9 cellular contexts compared by ENCODE assay signal in genomic region chr15:101122266-101122665, GRCh38.
DNase-seq lines count a peak whose midpoint lies in the region; ATAC-seq, FAIRE-seq and TF ChIP-seq lines count a peak whose summit lies in the region.
"Had no signal": no experiment of that assay in that cellular context is flagged by ENCODE, and none has a peak within 500 bp of the region (broad histone marks: within the 10 kb centered on the region; RNA-seq: fewer than 3 reads in every experiment).

No MANE protein-coding gene starts in this region.

- peak overlapping the region; percentile 88 for H3K27ac Mint-ChIP-seq in activated CD4-positive, alpha-beta T cell treated with anti-CD3 and anti-CD28 coated beads, Interleukin-2, amount 10 ng/mL, durations not matched to agents 7 days and 5 days
- peak overlapping the region; percentile 73 for H3K27ac Mint-ChIP-seq in activated naive CD8-positive, alpha-beta T cell treated with anti-CD3 and anti-CD28 coated beads, Interleukin-2, amount 50 U/mL, for 24 hours
- peak overlapping the region; percentile 41 for H3K27ac Mint-ChIP-seq in memory B cell

- H3K36me3 Mint-ChIP-seq in activated CD4-positive, alpha-beta T cell treated with anti-CD3 and anti-CD28 coated beads, Interleukin-2, amount 10 ng/mL, durations not matched to agents 7 days and 5 days (ENCODE audit: low read depth): peaks cover 17% of the 10 kb centered on the region
- H3K36me3 Mint-ChIP-seq in activated naive CD8-positive, alpha-beta T cell treated with anti-CD3 and anti-CD28 coated beads, Interleukin-2, amount 50 U/mL, for 24 hours (ENCODE audit: low read depth): no peaks in the 10 kb centered on the region
- H3K36me3 Mint-ChIP-seq in memory B cell: no peaks in the 10 kb centered on the region

- peaks cover 4% of the 10 kb centered on the region for H3K9me3 Mint-ChIP-seq in activated CD4-positive, alpha-beta T cell treated with anti-CD3 and anti-CD28 coated beads, Interleukin-2, amount 10 ng/mL, durations not matched to agents 7 days and 5 days
- H3K9me3 Mint-ChIP-seq in activated naive CD8-positive, alpha-beta T cell treated with anti-CD3 and anti-CD28 coated beads, Interleukin-2, amount 50 U/mL, for 24 hours: no peaks in the 10 kb centered on the region
- peaks cover 2% of the 10 kb centered on the region for H3K9me3 Mint-ChIP-seq in memory B cell

- H3K27me3 ChIP-seq in stomach: no peaks in the 10 kb centered on the region

- TF ChIP-seq EP300 in stomach (IDR thresholded peaks at IDR 0.05): no peak

- H3K4me1 ChIP-seq in stomach: peaks cover 13 to 37% (median 31%) of the 10 kb centered on the region in 4 donors

- intact Hi-C loops in stomach (cut with DNase I; ENCODE audit: low total_unique reads): no loop called here

- H3K27me3 Mint-ChIP-seq in activated CD4-positive, alpha-beta T cell treated with anti-CD3 and anti-CD28 coated beads, Interleukin-2, amount 10 ng/mL, durations not matched to agents 7 days and 5 days: no peaks in the 10 kb centered on the region
- H3K27me3 Mint-ChIP-seq in activated naive CD8-positive, alpha-beta T cell treated with anti-CD3 and anti-CD28 coated beads, Interleukin-2, amount 50 U/mL, for 24 hours: no peaks in the 10 kb centered on the region
- no peaks in the 10 kb centered on the region for H3K27me3 Mint-ChIP-seq in memory B cell

- no peaks in the 10 kb centered on the region for H3K36me3 ChIP-seq in stomach

- WGBS in stomach, 5 donors: 75 to 85% (median 80%) methylated on average over 7 to 11 of the region's 11 CpGs

- POLR2A ChIA-PET in activated CD4-positive, alpha-beta T cell treated with anti-CD3 and anti-CD28 coated beads, Interleukin-2, amount 10 ng/mL, durations not matched to agents 7 days and 5 days (lab: Charles Lee): no interaction called here

- FAIRE-seq in GM12891 (lab: Jason Lieb, UNC): no peak

- no peaks in the 10 kb centered on the region for H3K9me3 ChIP-seq in stomach

- TF ChIP-seq POLR2A in stomach (IDR thresholded peaks at IDR 0.05) (no peak), GM12891 (IDR thresholded peaks at IDR 0.05; ENCODE audit: low read depth, low read length) (no peak)

- no peak for DNase-seq in activated CD4-positive, alpha-beta T cell treated with anti-CD3 and anti-CD28 coated beads, Interleukin-2, amount 10 ng/mL, durations not matched to agents 7 days and 5 days
- no peak for DNase-seq in activated CD4-positive, alpha-beta T cell treated with anti-CD3 and anti-CD28 coated beads for 48 hours
- DNase-seq in activated naive CD8-positive, alpha-beta T cell treated with anti-CD3 and anti-CD28 coated beads, Interleukin-2, amount 50 U/mL, for 24 hours: no peak
- DNase-seq in memory B cell (ENCODE audit: low spot score in 2 of 2) (no peak), stomach (no peak), GOT3 (lab: John Stamatoyannopoulos, UW) (no peak), GM12891 (ENCODE audit: insufficient read length, low spot score) (no peak)
- DNase-seq: NCI-H748 treated with DMSO at 0.1 percent for 48 hours had no signal

- CTCF ChIA-PET in activated CD4-positive, alpha-beta T cell treated with anti-CD3 and anti-CD28 coated beads, Interleukin-2, amount 10 ng/mL, durations not matched to agents 7 days and 5 days (lab: Charles Lee): interaction anchor here (0.7 to 1.4 kb wide), 3 partner anchors 17 to 133 kb away, joined by 3 to 4 read pairs (median 3); no protein-coding TSS in a partner anchor

- ATAC-seq in activated naive CD8-positive, alpha-beta T cell treated with anti-CD3 and anti-CD28 coated beads, Interleukin-2, amount 50 U/mL, for 24 hours: no peak
- ATAC-seq in memory B cell (ENCODE audit: low read depth) (no peak), HG02798 (IDR thresholded peaks at IDR 0.05; ENCODE audit: poor library complexity, unreplicated experiment) (no peak)

- H3K27ac ChIP-seq in stomach: peak overlapping the region in 3 of 5 donors; percentile 49 to 76 (median 73)

- TF ChIP-seq CTCF in stomach (IDR thresholded peaks at IDR 0.05): no peak

- peaks cover 58% of the 10 kb centered on the region for H3K4me1 Mint-ChIP-seq in activated CD4-positive, alpha-beta T cell treated with anti-CD3 and anti-CD28 coated beads, Interleukin-2, amount 10 ng/mL, durations not matched to agents 7 days and 5 days
- peaks cover 52% of the 10 kb centered on the region for H3K4me1 Mint-ChIP-seq in activated naive CD8-positive, alpha-beta T cell treated with anti-CD3 and anti-CD28 coated beads, Interleukin-2, amount 50 U/mL, for 24 hours
- H3K4me1 Mint-ChIP-seq in memory B cell: peaks cover 37% of the 10 kb centered on the region

- H3K4me3 ChIP-seq in stomach: peak overlapping the region in 3 of 4 donors; percentile 24 to 28 (median 25)

- H3K4me3 Mint-ChIP-seq in activated CD4-positive, alpha-beta T cell treated with anti-CD3 and anti-CD28 coated beads, Interleukin-2, amount 10 ng/mL, durations not matched to agents 7 days and 5 days: peak overlapping the region; percentile 70
- H3K4me3 Mint-ChIP-seq in activated naive CD8-positive, alpha-beta T cell treated with anti-CD3 and anti-CD28 coated beads, Interleukin-2, amount 50 U/mL, for 24 hours: peak overlapping the region; percentile 68
- peak overlapping the region; percentile 54 for H3K4me3 Mint-ChIP-seq in memory B cell

TF ChIP-seq in GM12891, 5 proteins besides CTCF, POLR2A, EP300 and RAD21:
- TF ChIP-seq PAX5 (IDR thresholded peaks at IDR 0.05; ENCODE audit: insufficient read depth, low read length, severe bottlenecking) (no peak), POU2F2 (IDR thresholded peaks at IDR 0.05; ENCODE audit: low read depth, low read length) (no peak), TAF1 (IDR thresholded peaks at IDR 0.05; ENCODE audit: low read depth, low read length) (no peak), SPI1 (IDR thresholded peaks at IDR 0.05; ENCODE audit: low read depth, low read length) (no peak), POLR2AphosphoS5 (IDR thresholded peaks at IDR 0.05; ENCODE audit: low read depth, low read length) (no peak)
TF ChIP-seq in GM12891: peak in this region for 0.
